Comparison of ENCODE assay signal across 10 cellular contexts in the genomic region with DNA sequence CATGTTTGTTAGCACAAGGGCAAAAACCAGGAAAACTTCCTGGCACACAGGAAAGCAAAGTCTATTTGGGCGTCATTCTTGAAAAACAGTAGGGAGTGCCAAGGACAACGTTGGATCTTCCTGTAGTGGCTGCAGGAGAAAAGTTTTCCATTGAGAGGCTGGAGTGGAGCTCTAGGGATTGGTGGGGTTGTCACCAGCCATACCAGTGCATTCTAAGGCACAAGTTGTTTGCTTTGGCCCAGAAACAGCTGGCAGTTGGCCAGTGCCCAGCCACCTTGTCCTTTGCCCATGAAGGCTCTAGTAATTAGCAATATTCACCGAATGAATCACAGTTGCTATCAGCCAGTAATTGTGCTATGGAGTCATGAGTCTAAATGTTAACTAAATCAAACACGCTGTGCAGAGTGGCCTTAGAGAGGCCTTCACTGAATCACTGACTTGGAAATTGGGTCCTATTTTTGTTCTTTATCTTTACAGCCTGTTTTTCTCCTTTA. TPM values are rescaled to one million over a fixed set of nuclear protein-coding genes. Genes with fewer than 3 reads are reported as not detected.
DNase-seq lines count a peak whose midpoint lies in the region; ATAC-seq and TF ChIP-seq lines count a peak whose summit lies in the region.
"Had no signal": no experiment of that assay in that cellular context is flagged by ENCODE, and none has a peak within 500 bp of the region (broad histone marks: within the 10 kb centered on the region; RNA-seq: fewer than 3 reads in every experiment).

No MANE protein-coding gene starts in this region.

- DNase-seq in DMS53 treated with DMSO at 0.1 percent for 48 hours (lab: John Stamatoyannopoulos, UW; ENCODE audit: unreplicated experiment) (peak; percentile 61), NCI-H345 treated with DMSO at 0.1 percent for 48 hours (lab: John Stamatoyannopoulos, UW; ENCODE audit: unreplicated experiment) (peak; percentile 34), colonic mucosa (peak; percentile 95), myocyte (ENCODE audit: low read depth) (peak; percentile 53), BE2C (no peak), WERI-Rb-1 (no peak), cerebellar nuclear complex (lab: John Stamatoyannopoulos, UW) (no peak)
- no peak for DNase-seq in activated CD4-positive, alpha-beta T cell treated with anti-CD3 and anti-CD28 coated beads for 36 hours
- DNase-seq: DND-41, NCI-H1930 had no signal

- no peak overlapping the region for H3K4me3 ChIP-seq in colonic mucosa
- H3K4me3 ChIP-seq in BE2C (ENCODE audit: low read depth, low read length) = no peak overlapping the region
- no peak overlapping the region for H3K4me3 ChIP-seq in WERI-Rb-1 (ENCODE audit: low read depth, low read length)

- no peak overlapping the region for H3K9ac ChIP-seq in colonic mucosa (ENCODE audit: low read depth in 2 of 2, low read length in 2 of 2)

- ATAC-seq in activated CD4-positive, alpha-beta T cell treated with anti-CD3 and anti-CD28 coated beads for 36 hours = no peak

- H3K27me3 Mint-ChIP-seq in activated CD4-positive, alpha-beta T cell treated with anti-CD3 and anti-CD28 coated beads for 36 hours = peaks cover 2% of the 10 kb centered on the region

- intact Hi-C loops in colonic mucosa (cut with DNase I) = no loop called here
- intact Hi-C loops in activated CD4-positive, alpha-beta T cell treated with anti-CD3 and anti-CD28 coated beads for 36 hours (cut with DNase I, micrococcal nuclease) = no loop called here

- no peaks in the 10 kb centered on the region for H3K9me3 Mint-ChIP-seq in activated CD4-positive, alpha-beta T cell treated with anti-CD3 and anti-CD28 coated beads for 36 hours (ENCODE audit: low read depth)

- H3K27me3 ChIP-seq in colonic mucosa (no peaks in the 10 kb centered on the region), BE2C (no peaks in the 10 kb centered on the region), WERI-Rb-1 (ENCODE audit: insufficient read depth, low read depth, severe bottlenecking) (no peaks in the 10 kb centered on the region)

- peaks cover 2% of the 10 kb centered on the region for H3K36me3 Mint-ChIP-seq in activated CD4-positive, alpha-beta T cell treated with anti-CD3 and anti-CD28 coated beads for 36 hours (ENCODE audit: low read depth)

- TF ChIP-seq CTCF in colonic mucosa (IDR thresholded peaks at IDR 0.05) (no peak), BE2C (IDR thresholded peaks at IDR 0.05; ENCODE audit: low read depth, low read length) (no peak), WERI-Rb-1 (IDR thresholded peaks at IDR 0.05; ENCODE audit: low read depth, low read length) (no peak)

- H3K27ac Mint-ChIP-seq in activated CD4-positive, alpha-beta T cell treated with anti-CD3 and anti-CD28 coated beads for 36 hours = no peak overlapping the region

- no peak overlapping the region for H3K4me3 Mint-ChIP-seq in activated CD4-positive, alpha-beta T cell treated with anti-CD3 and anti-CD28 coated beads for 36 hours

- H3K9me3 ChIP-seq in colonic mucosa (no peaks in the 10 kb centered on the region), BE2C (no peaks in the 10 kb centered on the region), WERI-Rb-1 (ENCODE audit: severe bottlenecking) (no peaks in the 10 kb centered on the region)

- H3K27ac ChIP-seq in colonic mucosa (peak overlapping the region; percentile 39), WERI-Rb-1 (no peak overlapping the region)

- H3K4me1 Mint-ChIP-seq in activated CD4-positive, alpha-beta T cell treated with anti-CD3 and anti-CD28 coated beads for 36 hours = peaks cover 24% of the 10 kb centered on the region

- CTCF ChIA-PET in activated CD4-positive, alpha-beta T cell treated with anti-CD3 and anti-CD28 coated beads for 36 hours (lab: Charles Lee) = interaction anchor here (0.7 kb wide), 1 partner anchor 98 kb away, joined by 3 read pairs; no protein-coding TSS in a partner anchor

- H3K36me3 ChIP-seq in colonic mucosa = no peaks in the 10 kb centered on the region
- H3K36me3 ChIP-seq in BE2C = no peaks in the 10 kb centered on the region
- no peaks in the 10 kb centered on the region for H3K36me3 ChIP-seq in WERI-Rb-1

- H3K4me1 ChIP-seq in colonic mucosa = no peaks in the 10 kb centered on the region
- H3K4me1 ChIP-seq in BE2C = no peaks in the 10 kb centered on the region

- POLR2A ChIA-PET in activated CD4-positive, alpha-beta T cell treated with anti-CD3 and anti-CD28 coated beads for 36 hours (lab: Charles Lee) = no interaction called here

RNA-seq across cellular contexts. Expression of a gene that starts 26.4 kb away (rescaled TPM):
- 1 to 10 TPM in 1 of 2 donors, under 1 TPM in 1; 0.84 to 2.9 TPM for total RNA-seq in colonic mucosa
- 0.05 and 0.19 TPM in 2 replicates for total RNA-seq in myocyte
- 0.52 TPM for polyA plus RNA-seq in myocyte (2012)
- not detected for polyA plus RNA-seq in BE2C (2012; ENCODE audit: insufficient read depth, insufficient read length, low read depth)
- under 1 TPM; 0.47 to 0.50 TPM for total RNA-seq in activated CD4-positive, alpha-beta T cell treated with anti-CD3 and anti-CD28 coated beads for 36 hours

Comparison
In these comparisons a context has a peak if more than half of its experiments do, and no peak if none do; other contexts are left out.
1. DNase-seq: peak in DMS53 treated with DMSO at 0.1 percent for 48 hours (single experiment), NCI-H345 treated with DMSO at 0.1 percent for 48 hours (single experiment), colonic mucosa (single experiment) and myocyte (single experiment); none in BE2C (single experiment), WERI-Rb-1 (single experiment), activated CD4-positive, alpha-beta T cell treated with anti-CD3 and anti-CD28 coated beads for 36 hours (single experiment) and cerebellar nuclear complex (0 of 2).